24 cellular contexts compared by ENCODE assay signal in the genomic region with DNA sequence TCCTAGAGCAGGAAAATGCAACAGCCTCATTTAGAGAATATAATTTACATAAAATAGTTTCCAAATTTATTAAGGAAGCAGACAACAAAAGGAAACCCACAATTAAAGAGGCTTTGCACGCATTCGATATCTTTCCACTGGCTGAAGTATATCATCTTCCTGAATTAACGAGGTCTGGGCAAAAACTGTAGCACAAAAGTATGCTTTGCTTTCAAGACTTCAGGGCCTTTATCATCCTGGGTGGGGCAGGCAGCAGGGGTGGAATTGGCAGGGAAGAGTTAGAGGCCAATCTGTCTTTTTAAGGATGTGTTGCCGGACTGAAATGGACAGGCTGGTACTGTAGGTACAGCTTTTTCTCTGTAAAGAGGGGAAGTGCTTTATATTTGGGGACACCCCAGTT.
"Had no signal": no experiment of that assay in that cellular context is flagged by ENCODE, and none has a peak within 500 bp of the region (broad histone marks: within the 10 kb centered on the region; RNA-seq: fewer than 3 reads in every experiment).

No MANE protein-coding gene starts in this region.

- H3K4me1 ChIP-seq: lower lobe of right lung, parathyroid adenoma, transverse colon, upper lobe of right lung had no signal

- H3K9me3 Mint-ChIP-seq: immature natural killer cell; natural killer cell; neural crest cell; stimulated activated naive CD8-positive, alpha-beta T cell treated with anti-CD3 and anti-CD28 coated beads, Interleukin-15, Interleukin-2, amounts not matched to agents 100 ng/mL and 50 ng/mL, for 24 hours had no signal

- H3K36me3 Mint-ChIP-seq: natural killer cell had no signal

- H3K27ac Mint-ChIP-seq: natural killer cell; progenitor cell of endocrine pancreas; stimulated activated naive B cell treated with anti-CD40 and anti-IgM and Interleukin-4, amounts not matched to agents 10 μg/mL and 1 μg/mL and 100 μg/mL, for 72 hours; stimulated activated naive CD8-positive, alpha-beta T cell treated with anti-CD3 and anti-CD28 coated beads, Interleukin-15, Interleukin-2, amounts not matched to agents 100 ng/mL and 50 ng/mL, for 24 hours had no signal

- H3K4me3 Mint-ChIP-seq: immature natural killer cell; natural killer cell; neural crest cell; stimulated activated naive B cell treated with anti-CD40 and anti-IgM and Interleukin-4, amounts not matched to agents 10 μg/mL and 1 μg/mL and 100 μg/mL, for 72 hours; stimulated activated naive CD8-positive, alpha-beta T cell treated with anti-CD3 and anti-CD28 coated beads, Interleukin-15, Interleukin-2, amounts not matched to agents 100 ng/mL and 50 ng/mL, for 24 hours had no signal

- H3K27me3 Mint-ChIP-seq: progenitor cell of endocrine pancreas; stimulated activated naive B cell treated with anti-CD40 and anti-IgM and Interleukin-4, amounts not matched to agents 10 μg/mL and 1 μg/mL and 100 μg/mL, for 72 hours; stimulated activated naive CD8-positive, alpha-beta T cell treated with anti-CD3 and anti-CD28 coated beads, Interleukin-15, Interleukin-2, amounts not matched to agents 100 ng/mL and 50 ng/mL, for 24 hours had no signal

- H3K4me1 Mint-ChIP-seq: immature natural killer cell, natural killer cell, neural crest cell had no signal

- DNase-seq: cortex of kidney; dorsolateral prefrontal cortex; effector CD4-positive, alpha-beta T cell; foreskin melanocyte; hypothalamus; immature natural killer cell; islet precursor cell; kidney glomerular epithelial cell; left ventricle myocardium superior; lower lobe of right lung; natural killer cell; right lobe of liver; small intestine; stimulated activated CD4-positive, alpha-beta T cell treated with anti-CD3 and anti-CD28 coated beads, Interleukin-15, amount 100 ng/mL, for 24 hours; stimulated activated CD4-positive, alpha-beta T cell treated with anti-CD3 and anti-CD28 coated beads, Interleukin-2, amount 100 ng/mL, for 48 hours; stimulated activated naive B cell treated with anti-CD40 and anti-IgM and Interleukin-4, amounts not matched to agents 10 μg/mL and 1 μg/mL and 100 μg/mL, for 72 hours; transverse colon; upper lobe of right lung had no signal

- H3K27me3 ChIP-seq: dorsolateral prefrontal cortex, neutrophil, right lobe of liver, transverse colon, upper lobe of right lung had no signal

- H3K4me3 ChIP-seq: dorsolateral prefrontal cortex, lower lobe of right lung, right lobe of liver, thoracic aorta, transverse colon, upper lobe of right lung had no signal

- ATAC-seq: left ventricle myocardium superior; lower lobe of right lung; natural killer cell; right lobe of liver; stimulated activated naive B cell treated with anti-CD40 and anti-IgM and Interleukin-4, amounts not matched to agents 10 μg/mL and 1 μg/mL and 100 μg/mL, for 72 hours; upper lobe of right lung had no signal

- H3K9ac ChIP-seq: parathyroid adenoma had no signal

- H3K9me3 ChIP-seq: lower lobe of right lung, neutrophil, right lobe of liver, thoracic aorta, transverse colon, upper lobe of right lung had no signal

- H3K27ac ChIP-seq: lower lobe of right lung, neutrophil, parathyroid adenoma, right lobe of liver, thoracic aorta, transverse colon, upper lobe of right lung had no signal

- H3K36me3 ChIP-seq: lower lobe of right lung, neutrophil, right lobe of liver, thoracic aorta, transverse colon, upper lobe of right lung had no signal
